Comparison of ENCODE assay signal across 9 cellular contexts in the genomic region with DNA sequence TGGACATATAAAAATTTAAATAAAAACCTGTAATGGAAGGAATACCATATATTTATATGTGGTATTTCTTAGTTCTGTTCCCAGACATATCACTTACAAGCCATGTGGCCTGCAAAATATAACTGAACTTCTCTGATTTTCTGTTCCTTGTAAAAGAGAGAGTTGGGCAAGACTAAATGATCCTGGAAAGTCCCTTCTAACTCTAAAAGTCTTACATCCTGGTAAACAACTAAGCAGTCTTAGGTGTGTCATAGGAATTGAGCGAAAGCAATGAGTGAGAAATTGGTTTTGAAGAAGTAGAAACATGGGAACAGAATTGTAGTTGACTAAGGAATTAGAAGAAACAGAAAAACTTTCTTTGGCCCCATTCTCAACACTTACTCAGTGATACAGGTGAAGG. TPM values are rescaled to one million over a fixed set of nuclear protein-coding genes. Genes with fewer than 3 reads are reported as not detected.
DNase-seq lines count a peak whose midpoint lies in the region; ATAC-seq, FAIRE-seq and TF ChIP-seq lines count a peak whose summit lies in the region.
"Had no signal": no experiment of that assay in that cellular context is flagged by ENCODE, and none has a peak within 500 bp of the region (broad histone marks: within the 10 kb centered on the region; RNA-seq: fewer than 3 reads in every experiment).

No MANE protein-coding gene starts in this region.

- ATAC-seq in HG03378 (IDR thresholded peaks at IDR 0.05; ENCODE audit: unreplicated experiment), result peak; percentile 48
- ATAC-seq in stimulated activated memory B cell treated with anti-CD40 and anti-IgM and Interleukin-4, amounts not matched to agents 10 μg/mL and 1 μg/mL and 100 μg/mL, for 72 hours, result peak; percentile 81

- no peak overlapping the region for H3K4me3 ChIP-seq in epithelial cell of proximal tubule (ENCODE audit: low read depth, low read length)

- H3K9me3 Mint-ChIP-seq in activated naive CD4-positive, alpha-beta T cell treated with anti-CD3 and anti-CD28 coated beads, Interleukin-2, amount 50 U/mL, for 24 hours, result peaks cover 4% of the 10 kb centered on the region
- peaks cover 3% of the 10 kb centered on the region for H3K9me3 Mint-ChIP-seq in stimulated activated memory B cell treated with anti-CD40 and anti-IgM and Interleukin-4, amounts not matched to agents 10 μg/mL and 1 μg/mL and 100 μg/mL, for 72 hours

- no peak for FAIRE-seq in GM19239 (lab: Jason Lieb, UNC)

- peaks cover 72% of the 10 kb centered on the region for H3K4me1 Mint-ChIP-seq in activated naive CD4-positive, alpha-beta T cell treated with anti-CD3 and anti-CD28 coated beads, Interleukin-2, amount 50 U/mL, for 24 hours
- peaks cover 51% of the 10 kb centered on the region for H3K4me1 Mint-ChIP-seq in stimulated activated memory B cell treated with anti-CD40 and anti-IgM and Interleukin-4, amounts not matched to agents 10 μg/mL and 1 μg/mL and 100 μg/mL, for 72 hours

- no peak for TF ChIP-seq CTCF in epithelial cell of proximal tubule (conservative IDR thresholded peaks at IDR 0.05; ENCODE audit: low read depth, low read length)

- H3K4me3 Mint-ChIP-seq in activated naive CD4-positive, alpha-beta T cell treated with anti-CD3 and anti-CD28 coated beads, Interleukin-2, amount 50 U/mL, for 24 hours, result peak overlapping the region; percentile 0
- H3K4me3 Mint-ChIP-seq in stimulated activated memory B cell treated with anti-CD40 and anti-IgM and Interleukin-4, amounts not matched to agents 10 μg/mL and 1 μg/mL and 100 μg/mL, for 72 hours, result no peak overlapping the region

- peak overlapping the region; percentile 5 for H3K27ac Mint-ChIP-seq in activated naive CD4-positive, alpha-beta T cell treated with anti-CD3 and anti-CD28 coated beads, Interleukin-2, amount 50 U/mL, for 24 hours
- H3K27ac Mint-ChIP-seq in stimulated activated memory B cell treated with anti-CD40 and anti-IgM and Interleukin-4, amounts not matched to agents 10 μg/mL and 1 μg/mL and 100 μg/mL, for 72 hours, result peak overlapping the region; percentile 81

- no peaks in the 10 kb centered on the region for H3K27me3 Mint-ChIP-seq in activated naive CD4-positive, alpha-beta T cell treated with anti-CD3 and anti-CD28 coated beads, Interleukin-2, amount 50 U/mL, for 24 hours
- no peaks in the 10 kb centered on the region for H3K27me3 Mint-ChIP-seq in stimulated activated memory B cell treated with anti-CD40 and anti-IgM and Interleukin-4, amounts not matched to agents 10 μg/mL and 1 μg/mL and 100 μg/mL, for 72 hours

- DNase-seq in activated naive CD4-positive, alpha-beta T cell treated with anti-CD3 and anti-CD28 coated beads, Interleukin-2, amount 50 U/mL, for 16 hours, result no peak
- DNase-seq in epithelial cell of proximal tubule (ENCODE audit: low read depth) (peak; percentile 78), GM19239 (ENCODE audit: insufficient read length, low spot score) (no peak), NCI-H1105 (lab: John Stamatoyannopoulos, UW) (no peak), HCEC 1CT (no peak)
- DNase-seq: NCI-H1436 treated with DMSO at 0.1 percent for 48 hours had no signal

- peaks cover 33% of the 10 kb centered on the region for H3K36me3 Mint-ChIP-seq in activated naive CD4-positive, alpha-beta T cell treated with anti-CD3 and anti-CD28 coated beads, Interleukin-2, amount 50 U/mL, for 24 hours
- H3K36me3 Mint-ChIP-seq in stimulated activated memory B cell treated with anti-CD40 and anti-IgM and Interleukin-4, amounts not matched to agents 10 μg/mL and 1 μg/mL and 100 μg/mL, for 72 hours, result peaks cover 53% of the 10 kb centered on the region

RNA-seq across cellular contexts. Expression of a gene that starts 25.3 kb away (rescaled TPM):
- 0.14 TPM in 1 of 2 replicates, not detected in the other for total RNA-seq in epithelial cell of proximal tubule
